Comparison of ENCODE assay signal across 1 cellular context in the genomic region with DNA sequence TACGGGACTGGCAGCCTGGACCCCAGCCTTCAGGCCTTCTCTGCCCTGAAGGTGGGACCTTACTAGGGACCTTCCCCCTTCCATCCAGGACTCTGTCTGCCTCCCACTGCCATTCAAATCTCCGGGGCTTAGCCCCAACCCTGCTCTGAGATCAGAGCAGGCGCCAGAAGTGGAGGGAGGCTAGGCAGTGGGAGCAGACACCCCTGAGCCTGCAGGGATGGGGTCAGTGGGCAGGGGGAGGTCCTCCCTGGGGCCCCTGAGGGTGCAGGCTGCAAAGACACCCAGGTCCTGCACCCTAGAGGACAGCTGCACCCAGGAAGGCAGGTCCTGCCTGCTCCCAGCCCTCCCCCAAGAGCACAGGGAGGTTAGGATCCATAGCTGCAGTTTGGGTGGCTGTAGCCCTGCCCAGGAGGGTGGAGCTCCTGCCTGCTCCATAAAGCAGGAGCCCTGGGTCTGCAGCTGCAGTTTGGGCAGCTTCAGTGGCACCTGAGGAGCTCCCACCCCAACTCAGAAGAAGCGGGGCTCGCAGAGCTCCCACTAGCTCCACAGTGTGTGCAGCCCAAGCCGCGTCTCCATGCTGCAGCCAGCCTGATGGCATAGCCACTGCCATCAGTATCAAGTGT.
TF ChIP-seq lines count a peak whose summit lies in the region.

No MANE protein-coding gene starts in this region.

TF ChIP-seq in A549, 52 proteins besides CTCF, POLR2A, EP300 and RAD21 (continued from another document):
- no peak for TF ChIP-seq MAX (IDR thresholded peaks at IDR 0.05)
- no peak for TF ChIP-seq PHF8 (IDR thresholded peaks at IDR 0.05; ENCODE audit: borderline replicate concordance, low read depth)
- TF ChIP-seq KDM5A (IDR thresholded peaks at IDR 0.05): no peak
- TF ChIP-seq EHMT2 (IDR thresholded peaks at IDR 0.05; ENCODE audit: low read depth): no peak
- TF ChIP-seq MAFK (IDR thresholded peaks at IDR 0.05; ENCODE audit: partially characterized antibody): no peak
- TF ChIP-seq HDAC2 (IDR thresholded peaks at IDR 0.05): no peak
- no peak for TF ChIP-seq JUNB (IDR thresholded peaks at IDR 0.05)
- no peak for TF ChIP-seq TFCP2L1 (CRISPR knock-in tag; IDR thresholded peaks at IDR 0.05)
- no peak for TF ChIP-seq TP53 (CRISPR knock-in tag; IDR thresholded peaks at IDR 0.05)
